In genomic region chr17:42286411-42287295, GRCh38 we compare ENCODE assay signal across 8 cellular contexts. TPM values are rescaled to one million over a fixed set of nuclear protein-coding genes. Genes with fewer than 3 reads are reported as not detected.
DNase-seq lines count a peak whose midpoint lies in the region; ATAC-seq and TF ChIP-seq lines count a peak whose summit lies in the region.

No MANE protein-coding gene starts in this region.

- H3K4me3 Mint-ChIP-seq in T-helper 2 cell treated with Interferon-gamma antibody and Interleukin-4, amounts not matched to agents 5 μg/mL and 100 μg/mL, for 36 hours = peak overlapping the region; percentile 90

- peaks cover 0 to 1% (median 0%) of the 10 kb centered on the region in 3 donors for H3K36me3 ChIP-seq in esophagus squamous epithelium

- no peaks in the 10 kb centered on the region for H3K27me3 Mint-ChIP-seq in T-helper 2 cell treated with Interferon-gamma antibody and Interleukin-4, amounts not matched to agents 5 μg/mL and 100 μg/mL, for 36 hours (ENCODE audit: low read depth)

- no peaks in the 10 kb centered on the region for H3K9me3 ChIP-seq in esophagus squamous epithelium

- H3K9me3 Mint-ChIP-seq in T-helper 2 cell treated with Interferon-gamma antibody and Interleukin-4, amounts not matched to agents 5 μg/mL and 100 μg/mL, for 36 hours = no peaks in the 10 kb centered on the region

- peak overlapping the region; percentile 79 to 94 (median 87) for H3K27ac ChIP-seq in esophagus squamous epithelium

- H3K4me1 Mint-ChIP-seq in T-helper 2 cell treated with Interferon-gamma antibody and Interleukin-4, amounts not matched to agents 5 μg/mL and 100 μg/mL, for 36 hours (ENCODE audit: low read depth) = peaks cover 43% of the 10 kb centered on the region

- H3K27ac Mint-ChIP-seq in T-helper 2 cell treated with Interferon-gamma antibody and Interleukin-4, amounts not matched to agents 5 μg/mL and 100 μg/mL, for 36 hours = peak overlapping the region; percentile 92

- TF ChIP-seq POLR2A in esophagus squamous epithelium (IDR thresholded peaks at IDR 0.05) = no peak

- DNase-seq in DMS 273 (lab: John Stamatoyannopoulos, UW; ENCODE audit: unreplicated experiment) (peak; percentile 83), esophagus squamous epithelium (lab: John Stamatoyannopoulos, UW) (no peak), posterior vena cava (ENCODE audit: low spot score) (peak; percentile 88), NCI-H345 (lab: John Stamatoyannopoulos, UW) (no peak)
- no peak for DNase-seq in T-helper 2 cell treated with Interferon-gamma antibody and Interleukin-4, amounts not matched to agents 5 μg/mL and 100 μg/mL, for 36 hours (ENCODE audit: low spot score)
- no peak for DNase-seq in effector CD4-positive, alpha-beta T cell

- TF ChIP-seq CTCF in esophagus squamous epithelium (IDR thresholded peaks at IDR 0.05) = peak in 1 of 6 experiments; percentile 5

- no peak for ATAC-seq in HG03442 (IDR thresholded peaks at IDR 0.05; ENCODE audit: unreplicated experiment)
- ATAC-seq in GM21717 (IDR thresholded peaks at IDR 0.05; ENCODE audit: unreplicated experiment) = no peak

- peaks cover 34 to 64% (median 35%) of the 10 kb centered on the region in 3 donors for H3K4me1 ChIP-seq in esophagus squamous epithelium

- H3K27me3 ChIP-seq in esophagus squamous epithelium = no peaks in the 10 kb centered on the region

- intact Hi-C loops in esophagus squamous epithelium (cut with DNase I) = no loop called here
- intact Hi-C loops in posterior vena cava (cut with DNase I) = no loop called here

- H3K36me3 Mint-ChIP-seq in T-helper 2 cell treated with Interferon-gamma antibody and Interleukin-4, amounts not matched to agents 5 μg/mL and 100 μg/mL, for 36 hours (ENCODE audit: low read depth) = peaks cover 14% of the 10 kb centered on the region

- H3K4me3 ChIP-seq in esophagus squamous epithelium = peak overlapping the region in 3 of 4 donors; percentile 58 to 85 (median 67)

- WGBS in esophagus squamous epithelium, 2 donors = 25% methylated on average over 4 of the region's 5 CpGs

RNA-seq across cellular contexts. Expression of gene STAT5A, which starts 1.6 kb away (rescaled TPM):
- total RNA-seq in esophagus squamous epithelium (10 to 100 TPM in 3 of 4 donors, 1 to 10 TPM in 1; 7.3 to 34.3 (median 14.0) TPM), posterior vena cava (10 to 100 TPM; 30.7 to 37.6 TPM)

RNA-seq across cellular contexts. Expression of gene STAT5B, which starts 10.5 kb away (rescaled TPM):
- total RNA-seq in esophagus squamous epithelium = 10 to 100 TPM; 17.9 to 57.6 (median 19.5) TPM
- 10 to 100 TPM; 88.6 to 96.3 TPM for total RNA-seq in posterior vena cava

Comparison
In these comparisons a context has a peak if more than half of its experiments do, and no peak if none do; other contexts are left out.
1. DNase-seq: peak in DMS 273 (single experiment) and posterior vena cava (single experiment); none in T-helper 2 cell treated with Interferon-gamma antibody and Interleukin-4, amounts not matched to agents 5 μg/mL and 100 μg/mL, for 36 hours (single experiment), esophagus squamous epithelium (single experiment), effector CD4-positive, alpha-beta T cell (single experiment) and NCI-H345 (single experiment).